8 cellular contexts compared by ENCODE assay signal in genomic region chr12:132828706-132829534, GRCh38. TPM values are rescaled to one million over a fixed set of nuclear protein-coding genes. Genes with fewer than 3 reads are reported as not detected.
A peak's percentile ranks its signal among the peaks of the same experiment; 100 is the strongest.
DNase-seq lines count a peak whose midpoint lies in the region; ATAC-seq and TF ChIP-seq lines count a peak whose summit lies in the region.

A gene with protein sequence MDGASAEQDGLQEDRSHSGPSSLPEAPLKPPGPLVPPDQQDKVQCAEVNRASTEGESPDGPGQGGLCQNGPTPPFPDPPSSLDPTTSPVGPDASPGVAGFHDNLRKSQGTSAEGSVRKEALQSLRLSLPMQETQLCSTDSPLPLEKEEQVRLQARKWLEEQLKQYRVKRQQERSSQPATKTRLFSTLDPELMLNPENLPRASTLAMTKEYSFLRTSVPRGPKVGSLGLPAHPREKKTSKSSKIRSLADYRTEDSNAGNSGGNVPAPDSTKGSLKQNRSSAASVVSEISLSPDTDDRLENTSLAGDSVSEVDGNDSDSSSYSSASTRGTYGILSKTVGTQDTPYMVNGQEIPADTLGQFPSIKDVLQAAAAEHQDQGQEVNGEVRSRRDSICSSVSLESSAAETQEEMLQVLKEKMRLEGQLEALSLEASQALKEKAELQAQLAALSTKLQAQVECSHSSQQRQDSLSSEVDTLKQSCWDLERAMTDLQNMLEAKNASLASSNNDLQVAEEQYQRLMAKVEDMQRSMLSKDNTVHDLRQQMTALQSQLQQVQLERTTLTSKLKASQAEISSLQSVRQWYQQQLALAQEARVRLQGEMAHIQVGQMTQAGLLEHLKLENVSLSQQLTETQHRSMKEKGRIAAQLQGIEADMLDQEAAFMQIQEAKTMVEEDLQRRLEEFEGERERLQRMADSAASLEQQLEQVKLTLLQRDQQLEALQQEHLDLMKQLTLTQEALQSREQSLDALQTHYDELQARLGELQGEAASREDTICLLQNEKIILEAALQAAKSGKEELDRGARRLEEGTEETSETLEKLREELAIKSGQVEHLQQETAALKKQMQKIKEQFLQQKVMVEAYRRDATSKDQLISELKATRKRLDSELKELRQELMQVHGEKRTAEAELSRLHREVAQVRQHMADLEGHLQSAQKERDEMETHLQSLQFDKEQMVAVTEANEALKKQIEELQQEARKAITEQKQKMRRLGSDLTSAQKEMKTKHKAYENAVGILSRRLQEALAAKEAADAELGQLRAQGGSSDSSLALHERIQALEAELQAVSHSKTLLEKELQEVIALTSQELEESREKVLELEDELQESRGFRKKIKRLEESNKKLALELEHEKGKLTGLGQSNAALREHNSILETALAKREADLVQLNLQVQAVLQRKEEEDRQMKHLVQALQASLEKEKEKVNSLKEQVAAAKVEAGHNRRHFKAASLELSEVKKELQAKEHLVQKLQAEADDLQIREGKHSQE (N-terminal part only) (minus strand): TSS chr12:132828869. CDS start chr12:132822128, 6,741 bp downstream.

- peak in 13 of 56 donors; percentile 6 to 50 (median 26) for TF ChIP-seq CTCF in dorsolateral prefrontal cortex (IDR thresholded peaks at IDR 0.05 in 54 of 56, conservative IDR thresholded peaks at IDR 0.05 in 2 of 56; ENCODE audit: low read depth in 1 of 56, partially characterized antibody in 56 of 56)
- TF ChIP-seq CTCF in right lobe of liver (IDR thresholded peaks at IDR 0.05) = no peak

- H3K4me3 ChIP-seq in dorsolateral prefrontal cortex = peak within 1 kb of the TSS; percentile 51 to 100 (median 91)
- peak within 1 kb of the TSS; percentile 79 to 95 (median 89) for H3K4me3 ChIP-seq in right lobe of liver

- DNase-seq in CD1c-positive myeloid dendritic cell (ENCODE audit: extremely low spot score) (peak; percentile 98), NCI-H82 (lab: John Stamatoyannopoulos, UW) (peak; percentile 96), dorsolateral prefrontal cortex (peak; percentile 89 to 95 (median 92)), right lobe of liver (peak; percentile 96)
- DNase-seq in activated CD4-positive, alpha-beta T cell treated with anti-CD3 and anti-CD28 coated beads, Interleukin-2, amount 50 U/mL, for 48 hours = peak; percentile 93 to 94
- DNase-seq in stimulated activated CD4-positive, alpha-beta T cell treated with anti-CD3 and anti-CD28 coated beads, Interleukin-4, amount 100 ng/mL, for 24 hours = peak; percentile 95

- H3K27me3 ChIP-seq in dorsolateral prefrontal cortex (no peaks in the 10 kb centered on the region), right lobe of liver (no peaks in the 10 kb centered on the region)

- peak; percentile 86 for ATAC-seq in GM19438 (IDR thresholded peaks at IDR 0.05; ENCODE audit: low read depth, unreplicated experiment)
- peak; percentile 79 for ATAC-seq in HG03571 (IDR thresholded peaks at IDR 0.05; ENCODE audit: unreplicated experiment)
- ATAC-seq in right lobe of liver = peak; percentile 97 to 98 (median 98)

- peaks cover 0 to 6% (median 3%) of the 10 kb centered on the region in 4 donors for H3K36me3 ChIP-seq in right lobe of liver

- intact Hi-C loops in dorsolateral prefrontal cortex (cut with DNase I) (loop anchor here (2.0 to 5.0 kb wide), 5 partner anchors 58 to 208 kb away; partner anchors contain the start of genes CHFR (in 1 of the 2), ZNF605 (in 1 of the 2) and ZNF84 (in 1 of the 2)), right lobe of liver (cut with DNase I) (no loop called here)

- TF ChIP-seq POLR2A in right lobe of liver (IDR thresholded peaks at IDR 0.05) = peak; percentile 43

- H3K9me3 ChIP-seq in right lobe of liver = no peaks in the 10 kb centered on the region

- peak within 1 kb of the TSS; percentile 64 to 100 (median 98) for H3K27ac ChIP-seq in dorsolateral prefrontal cortex
- peak within 1 kb of the TSS; percentile 96 to 99 (median 98) for H3K27ac ChIP-seq in right lobe of liver

- 4% methylated on average over 15 of the region's 78 CpGs for WGBS in right lobe of liver (ENCODE audit: insufficient coverage, low coverage, low lambda C conversion rate, missing lambda C conversion rate)

- H3K4me1 ChIP-seq in right lobe of liver = peaks cover 0 to 13% (median 4%) of the 10 kb centered on the region in 4 donors

RNA-seq across cellular contexts. Expression of the gene that starts here (rescaled TPM):
- 10 to 100 TPM; 46.0 to 96.5 (median 63.7) TPM for total RNA-seq in dorsolateral prefrontal cortex
- 10 to 100 TPM; 15.7 to 37.5 (median 22.8) TPM for total RNA-seq in right lobe of liver

Comparison
In these comparisons a context has a peak if more than half of its experiments do, and no peak if none do; other contexts are left out.
1. Peak in every context shown above with its lines: DNase-seq, ATAC-seq, H3K4me3 ChIP-seq and H3K27ac ChIP-seq.
2. intact Hi-C loops: an anchor here in dorsolateral prefrontal cortex (2.0 to 5.0 kb wide); none called in right lobe of liver.